10 cellular contexts compared by ENCODE assay signal in genomic region chr11:73950869-73951710, GRCh38. TPM values are rescaled to one million over a fixed set of nuclear protein-coding genes. Genes with fewer than 3 reads are reported as not detected.
DNase-seq lines count a peak whose midpoint lies in the region; ATAC-seq and TF ChIP-seq lines count a peak whose summit lies in the region.
"Had no signal": no experiment of that assay in that cellular context is flagged by ENCODE, and none has a peak within 500 bp of the region (broad histone marks: within the 10 kb centered on the region; RNA-seq: fewer than 3 reads in every experiment).

A gene with protein sequence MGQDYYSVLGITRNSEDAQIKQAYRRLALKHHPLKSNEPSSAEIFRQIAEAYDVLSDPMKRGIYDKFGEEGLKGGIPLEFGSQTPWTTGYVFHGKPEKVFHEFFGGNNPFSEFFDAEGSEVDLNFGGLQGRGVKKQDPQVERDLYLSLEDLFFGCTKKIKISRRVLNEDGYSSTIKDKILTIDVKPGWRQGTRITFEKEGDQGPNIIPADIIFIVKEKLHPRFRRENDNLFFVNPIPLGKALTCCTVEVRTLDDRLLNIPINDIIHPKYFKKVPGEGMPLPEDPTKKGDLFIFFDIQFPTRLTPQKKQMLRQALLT (plus strand): TSS chr11:73951026. CDS start chr11:73951070, 44 bp downstream.

- POLR2A ChIA-PET in SK-N-SH (lab: Yijun Ruan, JAX) = no interaction called here
- POLR2A ChIA-PET in CD4-positive, alpha-beta memory T cell (lab: Charles Lee; ENCODE audit: partially characterized antibody) = interaction anchor here (1.1 kb wide), 1 partner anchor 20 kb away, joined by 3 read pairs; no protein-coding TSS in a partner anchor

- peak; percentile 73 for ATAC-seq in GM21423 (IDR thresholded peaks at IDR 0.05; ENCODE audit: unreplicated experiment)

- H3K4me1 ChIP-seq in SK-N-SH (ENCODE audit: control insufficient read depth in 1 of 2, insufficient read depth in 2 of 2, low read depth in 1 of 2, low read length in 1 of 2) (no peaks in the 10 kb centered on the region; a peak in 2 of 4 replicates), testis (no peaks in the 10 kb centered on the region)
- no peaks in the 10 kb centered on the region for H3K4me1 ChIP-seq in CD4-positive, alpha-beta memory T cell (ENCODE audit: insufficient read depth, low read length)
- H3K4me1 ChIP-seq: heart left ventricle had no signal

- no peak for TF ChIP-seq POLR2A in testis (IDR thresholded peaks at IDR 0.05)

- TF ChIP-seq CTCF in SK-N-SH (IDR thresholded peaks at IDR 0.05) (no peak), glutamatergic neuron (IDR thresholded peaks at IDR 0.05; ENCODE audit: partially characterized antibody, unreplicated experiment) (no peak), testis (IDR thresholded peaks at IDR 0.05) (no peak)

- H3K27me3 Mint-ChIP-seq in glutamatergic neuron (ENCODE audit: unreplicated experiment) = no peaks in the 10 kb centered on the region
- H3K27me3 Mint-ChIP-seq in CD4-positive, alpha-beta memory T cell = peaks cover 3 to 5% of the 10 kb centered on the region in 2 donors

- no peaks in the 10 kb centered on the region for H4K20me1 ChIP-seq in SK-N-SH (ENCODE audit: insufficient read depth)

- H3F3A ChIP-seq in SK-N-SH (replicated peaks; ENCODE audit: insufficient read depth) = peaks cover 3% of the 10 kb centered on the region

- no peaks in the 10 kb centered on the region for H3K36me3 ChIP-seq in SK-N-SH (replicated peaks in 1 of 2; ENCODE audit: control insufficient read depth in 1 of 2, insufficient read depth in 2 of 2, low read length in 1 of 2)
- no peaks in the 10 kb centered on the region for H3K36me3 ChIP-seq in testis (ENCODE audit: low read depth, missing control alignments)
- no peaks in the 10 kb centered on the region for H3K36me3 ChIP-seq in CD4-positive, alpha-beta memory T cell (ENCODE audit: insufficient read depth, low read length)
- H3K36me3 ChIP-seq: heart left ventricle had no signal

- TF ChIP-seq RAD21 in SK-N-SH (IDR thresholded peaks at IDR 0.05; ENCODE audit: low read length) = no peak

- peak within 1 kb of the TSS; percentile 3 for H3K4me3 Mint-ChIP-seq in glutamatergic neuron (ENCODE audit: unreplicated experiment)
- H3K4me3 Mint-ChIP-seq in CD4-positive, alpha-beta memory T cell = no peak within 1 kb of the TSS

- H3K9ac ChIP-seq in SK-N-SH = no peak within 1 kb of the TSS

- H3K36me3 Mint-ChIP-seq in glutamatergic neuron (ENCODE audit: unreplicated experiment) = peaks cover 12% of the 10 kb centered on the region
- H3K36me3 Mint-ChIP-seq in CD4-positive, alpha-beta memory T cell = no peaks in the 10 kb centered on the region

- H3K27me3 ChIP-seq in SK-N-SH (ENCODE audit: insufficient read depth) (no peaks in the 10 kb centered on the region), testis (no peaks in the 10 kb centered on the region)
- H3K27me3 ChIP-seq in CD4-positive, alpha-beta memory T cell (ENCODE audit: insufficient read depth, low read length) = no peaks in the 10 kb centered on the region

- peaks cover 9% of the 10 kb centered on the region for H3K9me3 Mint-ChIP-seq in glutamatergic neuron (ENCODE audit: unreplicated experiment)
- H3K9me3 Mint-ChIP-seq in CD4-positive, alpha-beta memory T cell = no peaks in the 10 kb centered on the region

- H3K27ac Mint-ChIP-seq in glutamatergic neuron (ENCODE audit: unreplicated experiment) = no peak within 1 kb of the TSS
- H3K27ac Mint-ChIP-seq in CD4-positive, alpha-beta memory T cell = no peak within 1 kb of the TSS

- intact Hi-C loops in testis (cut with DNase I; ENCODE audit: low total_unique reads) = no loop called here
- intact Hi-C loops in CD4-positive, alpha-beta memory T cell (cut with micrococcal nuclease) = no loop called here

- peaks cover 1% of the 10 kb centered on the region for H3K4me1 Mint-ChIP-seq in glutamatergic neuron (ENCODE audit: low read depth, unreplicated experiment)
- no peaks in the 10 kb centered on the region for H3K4me1 Mint-ChIP-seq in CD4-positive, alpha-beta memory T cell

- WGBS in SK-N-SH (ENCODE audit: low lambda C conversion rate) = 92% methylated on average over 9 of the region's 12 CpGs
- WGBS in testis, 2 donors = 87 to 88% methylated on average over 9 to 12 of the region's 12 CpGs

- H3K9me3 ChIP-seq in SK-N-SH (no peaks in the 10 kb centered on the region), testis (no peaks in the 10 kb centered on the region)
- no peaks in the 10 kb centered on the region for H3K9me3 ChIP-seq in CD4-positive, alpha-beta memory T cell (ENCODE audit: control insufficient read depth in 1 of 2, low read length in 2 of 2)
- H3K9me3 ChIP-seq: heart left ventricle had no signal

- no peak within 1 kb of the TSS for H2AFZ ChIP-seq in SK-N-SH (ENCODE audit: low read depth)

- no peaks in the 10 kb centered on the region for H3K79me2 ChIP-seq in SK-N-SH (ENCODE audit: insufficient read depth)

- no peak for TF ChIP-seq EP300 in SK-N-SH (IDR thresholded peaks at IDR 0.05; ENCODE audit: borderline replicate concordance in 1 of 2, low read depth in 1 of 2, low read length in 1 of 2)

- CTCF ChIA-PET in SK-N-SH (lab: Yijun Ruan, JAX) = interaction anchor here (0.8 to 1.9 kb wide), 3 partner anchors 11 to 304 kb away, joined by 3 to 8 read pairs (median 3); no protein-coding TSS in a partner anchor
- CTCF ChIA-PET in CD4-positive, alpha-beta memory T cell (lab: Charles Lee; ENCODE audit: partially characterized antibody) = no interaction called here

- H3K4me3 ChIP-seq in SK-N-SH (ENCODE audit: low read depth in 2 of 2, low read length in 1 of 2) = no peak within 1 kb of the TSS
- no peak within 1 kb of the TSS for H3K4me3 ChIP-seq in testis
- H3K4me3 ChIP-seq in CD4-positive, alpha-beta memory T cell (ENCODE audit: low read length in 2 of 2) = no peak within 1 kb of the TSS
- H3K4me3 ChIP-seq: heart left ventricle had no signal

- DNase-seq in NCI-H1092 treated with DMSO at 0.1 percent for 48 hours (lab: John Stamatoyannopoulos, UW) (peak; percentile 12), NCI-H1092 (lab: John Stamatoyannopoulos, UW) (no peak), HT-29 (ENCODE audit: low spot score) (peak; percentile 82), SK-N-SH (peak; percentile 72), glutamatergic neuron (peak; percentile 67), testis (peak; percentile 71)
- no peak for DNase-seq in CD4-positive, alpha-beta memory T cell
- DNase-seq: heart left ventricle had no signal

- H3K27ac ChIP-seq in SK-N-SH (ENCODE audit: low read depth in 2 of 2, low read length in 1 of 2) (no peak within 1 kb of the TSS), testis (no peak within 1 kb of the TSS)
- H3K27ac ChIP-seq in CD4-positive, alpha-beta memory T cell (ENCODE audit: low read depth, low read length) = no peak within 1 kb of the TSS
- H3K27ac ChIP-seq: 22Rv1, heart left ventricle had no signal

- no peak within 1 kb of the TSS for H3K4me2 ChIP-seq in SK-N-SH

- no peaks in the 10 kb centered on the region for H3K9me2 ChIP-seq in SK-N-SH

TF ChIP-seq in SK-N-SH, 30 proteins besides CTCF, POLR2A, EP300 and RAD21:
- TF ChIP-seq FOSL2 (IDR thresholded peaks at IDR 0.05; ENCODE audit: borderline replicate concordance, low read depth) = no peak
- TF ChIP-seq, protein P1, sequence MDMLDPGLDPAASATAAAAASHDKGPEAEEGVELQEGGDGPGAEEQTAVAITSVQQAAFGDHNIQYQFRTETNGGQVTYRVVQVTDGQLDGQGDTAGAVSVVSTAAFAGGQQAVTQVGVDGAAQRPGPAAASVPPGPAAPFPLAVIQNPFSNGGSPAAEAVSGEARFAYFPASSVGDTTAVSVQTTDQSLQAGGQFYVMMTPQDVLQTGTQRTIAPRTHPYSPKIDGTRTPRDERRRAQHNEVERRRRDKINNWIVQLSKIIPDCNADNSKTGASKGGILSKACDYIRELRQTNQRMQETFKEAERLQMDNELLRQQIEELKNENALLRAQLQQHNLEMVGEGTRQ (IDR thresholded peaks at IDR 0.05; ENCODE audit: borderline replicate concordance, low read depth, low read length) = no peak
- no peak for TF ChIP-seq EZH2phosphoT487 (IDR thresholded peaks at IDR 0.05; ENCODE audit: borderline replicate concordance, low read depth)
- no peak for TF ChIP-seq YY1 (IDR thresholded peaks at IDR 0.05; ENCODE audit: low read depth)
- TF ChIP-seq, protein P2, sequence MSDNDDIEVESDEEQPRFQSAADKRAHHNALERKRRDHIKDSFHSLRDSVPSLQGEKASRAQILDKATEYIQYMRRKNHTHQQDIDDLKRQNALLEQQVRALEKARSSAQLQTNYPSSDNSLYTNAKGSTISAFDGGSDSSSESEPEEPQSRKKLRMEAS (IDR thresholded peaks at IDR 0.05; ENCODE audit: low read depth) = no peak
- TF ChIP-seq NRF1 (IDR thresholded peaks at IDR 0.05; ENCODE audit: low read depth, low read length) = no peak
- TF ChIP-seq MEF2A (IDR thresholded peaks at IDR 0.05; ENCODE audit: borderline replicate concordance, low read depth) = no peak
- no peak for TF ChIP-seq ZBTB33 (IDR thresholded peaks at IDR 0.05; ENCODE audit: borderline replicate concordance, low read depth)
- TF ChIP-seq FOXM1 (IDR thresholded peaks at IDR 0.05; ENCODE audit: low read depth) = no peak

RNA-seq across cellular contexts. Expression of the gene that starts here (rescaled TPM):
- total RNA-seq in HT-29 (2014; rRNA removed; shearing (Covaris generic)) = 0.46 TPM in 1 of 2 replicates, not detected in the other
- polyA plus RNA-seq in SK-N-SH (2012; rRNA removed) (0.49 and 0.51 TPM in 2 replicates), testis (ENCODE audit: insufficient read depth, low read depth, low replicate concordance) (49.3 TPM)
- polyA plus RNA-seq in SK-N-SH (2012; cell fraction: cytosol; rRNA removed) = 0.26 and 0.28 TPM in 2 replicates
- 1.0 and 2.0 TPM in 2 replicates for polyA plus RNA-seq in SK-N-SH (2012; cell fraction: nucleus; rRNA removed)
- total RNA-seq in glutamatergic neuron (ENCODE audit: unreplicated experiment) (not detected), testis (10 to 100 TPM in 1 of 2 donors, 1 to 10 TPM in 1; 8.1 to 14.3 TPM)
- total RNA-seq in CD4-positive, alpha-beta memory T cell = under 1 TPM; 0.23 to 0.30 TPM
- polyA plus RNA-seq in CD4-positive, alpha-beta memory T cell = under 1 TPM in 1 of 2 donors, not detected in 1; 0.53 TPM
- total RNA-seq: heart left ventricle had no signal

Comparison
In these comparisons a context has a peak if more than half of its experiments do, and no peak if none do; other contexts are left out.
1. RNA of the gene that starts here (polyA plus RNA-seq): 49.3 TPM in testis (single experiment); 0.53 TPM in CD4-positive, alpha-beta memory T cell and 0.26 to 2.0 TPM in SK-N-SH; every median in the first group is over 10 times any median in the second.
2. DNase-seq: peak in NCI-H1092 treated with DMSO at 0.1 percent for 48 hours (single experiment), SK-N-SH (single experiment) and testis (single experiment); none in NCI-H1092 (single experiment) and CD4-positive, alpha-beta memory T cell (0 of 5).
3. Peak in DNase-seq in HT-29; RNA of the gene not detected or under 1 TPM.
4. Peak in DNase-seq in glutamatergic neuron; RNA of the gene not detected or under 1 TPM.